Comparison of ENCODE assay signal across 1 cellular context in the genomic region with DNA sequence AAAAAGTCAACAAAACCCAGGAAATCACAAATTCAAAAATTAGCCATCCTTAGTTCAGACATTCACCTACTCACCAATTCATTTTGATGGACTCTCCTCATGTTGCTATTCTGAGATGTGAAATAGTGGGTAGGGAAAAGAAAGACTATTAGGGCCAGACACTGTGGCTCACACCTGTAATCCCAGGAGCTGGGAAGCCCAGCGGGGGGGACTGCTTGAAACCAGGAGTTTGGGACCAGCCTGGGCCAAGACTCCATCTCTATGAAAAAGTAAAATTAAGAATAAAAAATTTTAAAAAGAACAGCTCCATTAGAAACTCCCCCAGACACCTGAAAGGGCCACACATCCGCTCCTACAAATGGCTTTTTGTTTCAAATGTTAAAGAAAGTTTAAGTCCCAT.
TF ChIP-seq lines count a peak whose summit lies in the region.

No MANE protein-coding gene starts in this region.

TF ChIP-seq in GM23338, 12 proteins besides CTCF, POLR2A, EP300 and RAD21 (continued from another document):
- TF ChIP-seq, protein P1, sequence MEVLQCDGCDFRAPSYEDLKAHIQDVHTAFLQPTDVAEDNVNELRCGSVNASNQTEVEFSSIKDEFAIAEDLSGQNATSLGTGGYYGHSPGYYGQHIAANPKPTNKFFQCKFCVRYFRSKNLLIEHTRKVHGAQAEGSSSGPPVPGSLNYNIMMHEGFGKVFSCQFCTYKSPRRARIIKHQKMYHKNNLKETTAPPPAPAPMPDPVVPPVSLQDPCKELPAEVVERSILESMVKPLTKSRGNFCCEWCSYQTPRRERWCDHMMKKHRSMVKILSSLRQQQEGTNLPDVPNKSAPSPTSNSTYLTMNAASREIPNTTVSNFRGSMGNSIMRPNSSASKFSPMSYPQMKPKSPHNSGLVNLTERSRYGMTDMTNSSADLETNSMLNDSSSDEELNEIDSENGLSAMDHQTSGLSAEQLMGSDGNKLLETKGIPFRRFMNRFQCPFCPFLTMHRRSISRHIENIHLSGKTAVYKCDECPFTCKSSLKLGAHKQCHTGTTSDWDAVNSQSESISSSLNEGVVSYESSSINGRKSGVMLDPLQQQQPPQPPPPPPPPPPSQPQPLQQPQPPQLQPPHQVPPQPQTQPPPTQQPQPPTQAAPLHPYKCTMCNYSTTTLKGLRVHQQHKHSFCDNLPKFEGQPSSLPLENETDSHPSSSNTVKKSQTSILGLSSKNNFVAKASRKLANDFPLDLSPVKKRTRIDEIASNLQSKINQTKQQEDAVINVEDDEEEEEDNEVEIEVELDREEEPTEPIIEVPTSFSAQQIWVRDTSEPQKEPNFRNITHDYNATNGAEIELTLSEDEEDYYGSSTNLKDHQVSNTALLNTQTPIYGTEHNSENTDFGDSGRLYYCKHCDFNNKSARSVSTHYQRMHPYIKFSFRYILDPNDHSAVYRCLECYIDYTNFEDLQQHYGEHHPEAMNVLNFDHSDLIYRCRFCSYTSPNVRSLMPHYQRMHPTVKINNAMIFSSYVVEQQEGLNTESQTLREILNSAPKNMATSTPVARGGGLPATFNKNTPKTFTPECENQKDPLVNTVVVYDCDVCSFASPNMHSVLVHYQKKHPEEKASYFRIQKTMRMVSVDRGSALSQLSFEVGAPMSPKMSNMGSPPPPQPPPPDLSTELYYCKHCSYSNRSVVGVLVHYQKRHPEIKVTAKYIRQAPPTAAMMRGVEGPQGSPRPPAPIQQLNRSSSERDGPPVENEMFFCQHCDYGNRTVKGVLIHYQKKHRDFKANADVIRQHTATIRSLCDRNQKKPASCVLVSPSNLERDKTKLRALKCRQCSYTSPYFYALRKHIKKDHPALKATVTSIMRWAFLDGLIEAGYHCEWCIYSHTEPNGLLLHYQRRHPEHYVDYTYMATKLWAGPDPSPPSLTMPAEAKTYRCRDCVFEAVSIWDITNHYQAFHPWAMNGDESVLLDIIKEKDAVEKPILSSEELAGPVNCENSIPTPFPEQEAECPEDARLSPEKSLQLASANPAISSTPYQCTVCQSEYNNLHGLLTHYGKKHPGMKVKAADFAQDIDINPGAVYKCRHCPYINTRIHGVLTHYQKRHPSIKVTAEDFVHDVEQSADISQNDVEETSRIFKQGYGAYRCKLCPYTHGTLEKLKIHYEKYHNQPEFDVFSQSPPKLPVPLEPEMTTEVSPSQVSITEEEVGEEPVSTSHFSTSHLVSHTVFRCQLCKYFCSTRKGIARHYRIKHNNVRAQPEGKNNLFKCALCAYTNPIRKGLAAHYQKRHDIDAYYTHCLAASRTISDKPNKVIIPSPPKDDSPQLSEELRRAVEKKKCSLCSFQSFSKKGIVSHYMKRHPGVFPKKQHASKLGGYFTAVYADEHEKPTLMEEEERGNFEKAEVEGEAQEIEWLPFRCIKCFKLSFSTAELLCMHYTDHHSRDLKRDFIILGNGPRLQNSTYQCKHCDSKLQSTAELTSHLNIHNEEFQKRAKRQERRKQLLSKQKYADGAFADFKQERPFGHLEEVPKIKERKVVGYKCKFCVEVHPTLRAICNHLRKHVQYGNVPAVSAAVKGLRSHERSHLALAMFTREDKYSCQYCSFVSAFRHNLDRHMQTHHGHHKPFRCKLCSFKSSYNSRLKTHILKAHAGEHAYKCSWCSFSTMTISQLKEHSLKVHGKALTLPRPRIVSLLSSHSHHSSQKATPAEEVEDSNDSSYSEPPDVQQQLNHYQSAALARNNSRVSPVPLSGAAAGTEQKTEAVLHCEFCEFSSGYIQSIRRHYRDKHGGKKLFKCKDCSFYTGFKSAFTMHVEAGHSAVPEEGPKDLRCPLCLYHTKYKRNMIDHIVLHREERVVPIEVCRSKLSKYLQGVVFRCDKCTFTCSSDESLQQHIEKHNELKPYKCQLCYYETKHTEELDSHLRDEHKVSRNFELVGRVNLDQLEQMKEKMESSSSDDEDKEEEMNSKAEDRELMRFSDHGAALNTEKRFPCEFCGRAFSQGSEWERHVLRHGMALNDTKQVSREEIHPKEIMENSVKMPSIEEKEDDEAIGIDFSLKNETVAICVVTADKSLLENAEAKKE (CRISPR knock-in tag; IDR thresholded peaks at IDR 0.05), result no peak
- TF ChIP-seq EZH2 (IDR thresholded peaks at IDR 0.05; ENCODE audit: low read depth, unreplicated experiment), result no peak
- no peak for TF ChIP-seq CREB1 (CRISPR knock-in tag; IDR thresholded peaks at IDR 0.05; ENCODE audit: low read depth)
- TF ChIP-seq POLR2AphosphoS5 (IDR thresholded peaks at IDR 0.05; ENCODE audit: low read depth), result no peak
- TF ChIP-seq EZH2phosphoT487 (IDR thresholded peaks at IDR 0.05; ENCODE audit: unreplicated experiment), result no peak
- TF ChIP-seq ZNF114 (CRISPR knock-in tag; IDR thresholded peaks at IDR 0.05), result no peak
- no peak for TF ChIP-seq JUNB (IDR thresholded peaks at IDR 0.05; ENCODE audit: unreplicated experiment)
- no peak for TF ChIP-seq STAT1 (IDR thresholded peaks at IDR 0.05; ENCODE audit: unreplicated experiment)
- TF ChIP-seq ZNF331 (CRISPR knock-in tag; IDR thresholded peaks at IDR 0.05; ENCODE audit: low read depth), result no peak
- TF ChIP-seq, protein P2, sequence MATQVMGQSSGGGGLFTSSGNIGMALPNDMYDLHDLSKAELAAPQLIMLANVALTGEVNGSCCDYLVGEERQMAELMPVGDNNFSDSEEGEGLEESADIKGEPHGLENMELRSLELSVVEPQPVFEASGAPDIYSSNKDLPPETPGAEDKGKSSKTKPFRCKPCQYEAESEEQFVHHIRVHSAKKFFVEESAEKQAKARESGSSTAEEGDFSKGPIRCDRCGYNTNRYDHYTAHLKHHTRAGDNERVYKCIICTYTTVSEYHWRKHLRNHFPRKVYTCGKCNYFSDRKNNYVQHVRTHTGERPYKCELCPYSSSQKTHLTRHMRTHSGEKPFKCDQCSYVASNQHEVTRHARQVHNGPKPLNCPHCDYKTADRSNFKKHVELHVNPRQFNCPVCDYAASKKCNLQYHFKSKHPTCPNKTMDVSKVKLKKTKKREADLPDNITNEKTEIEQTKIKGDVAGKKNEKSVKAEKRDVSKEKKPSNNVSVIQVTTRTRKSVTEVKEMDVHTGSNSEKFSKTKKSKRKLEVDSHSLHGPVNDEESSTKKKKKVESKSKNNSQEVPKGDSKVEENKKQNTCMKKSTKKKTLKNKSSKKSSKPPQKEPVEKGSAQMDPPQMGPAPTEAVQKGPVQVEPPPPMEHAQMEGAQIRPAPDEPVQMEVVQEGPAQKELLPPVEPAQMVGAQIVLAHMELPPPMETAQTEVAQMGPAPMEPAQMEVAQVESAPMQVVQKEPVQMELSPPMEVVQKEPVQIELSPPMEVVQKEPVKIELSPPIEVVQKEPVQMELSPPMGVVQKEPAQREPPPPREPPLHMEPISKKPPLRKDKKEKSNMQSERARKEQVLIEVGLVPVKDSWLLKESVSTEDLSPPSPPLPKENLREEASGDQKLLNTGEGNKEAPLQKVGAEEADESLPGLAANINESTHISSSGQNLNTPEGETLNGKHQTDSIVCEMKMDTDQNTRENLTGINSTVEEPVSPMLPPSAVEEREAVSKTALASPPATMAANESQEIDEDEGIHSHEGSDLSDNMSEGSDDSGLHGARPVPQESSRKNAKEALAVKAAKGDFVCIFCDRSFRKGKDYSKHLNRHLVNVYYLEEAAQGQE (IDR thresholded peaks at IDR 0.05; ENCODE audit: unreplicated experiment), result no peak
- TF ChIP-seq, protein P3, sequence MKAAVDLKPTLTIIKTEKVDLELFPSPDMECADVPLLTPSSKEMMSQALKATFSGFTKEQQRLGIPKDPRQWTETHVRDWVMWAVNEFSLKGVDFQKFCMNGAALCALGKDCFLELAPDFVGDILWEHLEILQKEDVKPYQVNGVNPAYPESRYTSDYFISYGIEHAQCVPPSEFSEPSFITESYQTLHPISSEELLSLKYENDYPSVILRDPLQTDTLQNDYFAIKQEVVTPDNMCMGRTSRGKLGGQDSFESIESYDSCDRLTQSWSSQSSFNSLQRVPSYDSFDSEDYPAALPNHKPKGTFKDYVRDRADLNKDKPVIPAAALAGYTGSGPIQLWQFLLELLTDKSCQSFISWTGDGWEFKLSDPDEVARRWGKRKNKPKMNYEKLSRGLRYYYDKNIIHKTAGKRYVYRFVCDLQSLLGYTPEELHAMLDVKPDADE (IDR thresholded peaks at IDR 0.05), result no peak
